ENCODE assay signal across 15 cellular contexts in genomic region chr18:63213936-63214671, GRCh38.
DNase-seq lines count a peak whose midpoint lies in the region; ATAC-seq and TF ChIP-seq lines count a peak whose summit lies in the region.
"Had no signal": no experiment of that assay in that cellular context is flagged by ENCODE, and none has a peak within 500 bp of the region (broad histone marks: within the 10 kb centered on the region; RNA-seq: fewer than 3 reads in every experiment).

No MANE protein-coding gene starts in this region.

- 63% methylated on average over 2 of the region's 8 CpGs; no CpG with 5 or more reads in 1 of the 2 experiments for WGBS in IMR-90 (ENCODE audit: extremely low coverage in 2 of 2, insufficient read length in 1 of 2), 2 experiments
- WGBS in aorta, 2 donors: 53 to 60% methylated on average over 8 of the region's 8 CpGs

- intact Hi-C loops in IMR-90 (cut with micrococcal nuclease): no loop called here
- intact Hi-C loops in activated T-helper 2 cell treated with anti-CD3 and anti-CD28 coated beads, Interferon-gamma antibody, Interleukin-2, Interleukin-4, amounts not matched to agents 10 μg/mL and 5 μg/mL and 100 μg/mL, durations not matched to agents 14 hours and 24 hours and 36 hours (cut with micrococcal nuclease): loop anchor here (1.0 to 5.0 kb wide), 5 partner anchors 53 to 367 kb away; no protein-coding TSS in a partner anchor
- intact Hi-C loops in aorta (cut with DNase I): no loop called here

- no peak overlapping the region for H3K18ac ChIP-seq in IMR-90 (ENCODE audit: low read depth, low read length)

- no peaks in the 10 kb centered on the region for H3K27me3 ChIP-seq in CD8-positive, alpha-beta memory T cell (ENCODE audit: insufficient read depth, low read length, poor library complexity, severe bottlenecking)
- H3K27me3 ChIP-seq in IMR-90 (ENCODE audit: control insufficient read depth, insufficient read depth, low read length) (peaks cover 4% of the 10 kb centered on the region), aorta (ENCODE audit: control insufficient read depth in 1 of 2, insufficient read depth in 2 of 2, low read length in 1 of 2) (no peaks in the 10 kb centered on the region)
- H3K27me3 ChIP-seq: right lobe of liver, stomach had no signal

- H3K36me3 Mint-ChIP-seq in CD8-positive, alpha-beta memory T cell: peaks cover 6 to 12% (median 12%) of the 10 kb centered on the region in 3 donors
- H3K36me3 Mint-ChIP-seq in activated T-helper 2 cell treated with anti-CD3 and anti-CD28 coated beads, Interferon-gamma antibody, Interleukin-2, Interleukin-4, amounts not matched to agents 10 μg/mL and 5 μg/mL and 100 μg/mL, durations not matched to agents 14 hours and 24 hours and 36 hours (ENCODE audit: low read depth): peaks cover 74% of the 10 kb centered on the region
- H3K36me3 Mint-ChIP-seq in naive thymus-derived CD8-positive, alpha-beta T cell: peaks cover 2 to 5% (median 5%) of the 10 kb centered on the region in 3 donors

- POLR2A ChIA-PET in CD8-positive, alpha-beta memory T cell (lab: Charles Lee): interaction anchor here (0.7 to 1.2 kb wide), 2 partner anchors 59 to 70 kb away, joined by 3 to 4 read pairs; no protein-coding TSS in a partner anchor
- POLR2A ChIA-PET in IMR-90 (lab: Charles Lee; ENCODE audit: unreplicated experiment): no interaction called here
- POLR2A ChIA-PET in naive thymus-derived CD8-positive, alpha-beta T cell (lab: Charles Lee): interaction anchor here (0.6 to 2.2 kb wide), 5 partner anchors 10 to 797 kb away, joined by 3 to 5 read pairs (median 3); no protein-coding TSS in a partner anchor

- dilution Hi-C loops in IMR-90 (cut with HindIII; ENCODE audit: low sequenced_read_pairs, unreplicated experiment): no loop called here

- no peak overlapping the region for H3K9ac ChIP-seq in IMR-90 (ENCODE audit: low read depth, low read length)

- H3K27me3 Mint-ChIP-seq in CD8-positive, alpha-beta memory T cell: no peaks in the 10 kb centered on the region
- no peaks in the 10 kb centered on the region for H3K27me3 Mint-ChIP-seq in activated T-helper 2 cell treated with anti-CD3 and anti-CD28 coated beads, Interferon-gamma antibody, Interleukin-2, Interleukin-4, amounts not matched to agents 10 μg/mL and 5 μg/mL and 100 μg/mL, durations not matched to agents 14 hours and 24 hours and 36 hours (ENCODE audit: low read depth)
- H3K27me3 Mint-ChIP-seq in naive thymus-derived CD8-positive, alpha-beta T cell: no peaks in the 10 kb centered on the region

- H3K14ac ChIP-seq in IMR-90 (replicated peaks; ENCODE audit: low read depth, low read length): peak overlapping the region; percentile 28; the same call in 1 of the 2 replicates

- peaks cover 83 to 97% (median 95%) of the 10 kb centered on the region in 3 donors for H3K4me1 Mint-ChIP-seq in CD8-positive, alpha-beta memory T cell
- H3K4me1 Mint-ChIP-seq in activated T-helper 2 cell treated with anti-CD3 and anti-CD28 coated beads, Interferon-gamma antibody, Interleukin-2, Interleukin-4, amounts not matched to agents 10 μg/mL and 5 μg/mL and 100 μg/mL, durations not matched to agents 14 hours and 24 hours and 36 hours (ENCODE audit: low read depth): peaks cover 84% of the 10 kb centered on the region
- H3K4me1 Mint-ChIP-seq in naive thymus-derived CD8-positive, alpha-beta T cell: peaks cover 51 to 95% (median 91%) of the 10 kb centered on the region in 4 donors

- peaks cover 95% of the 10 kb centered on the region for H3K4me1 ChIP-seq in CD8-positive, alpha-beta memory T cell (ENCODE audit: insufficient read depth, low read length)
- H3K4me1 ChIP-seq in IMR-90 (ENCODE audit: control insufficient read depth, insufficient read depth, low read length) (peaks cover 2% of the 10 kb centered on the region; the same call in 1 of the 2 replicates), aorta (ENCODE audit: control insufficient read depth in 1 of 2, insufficient read depth in 2 of 2, low read length in 2 of 2) (no peaks in the 10 kb centered on the region)
- H3K4me1 ChIP-seq: HAP-1, right lobe of liver had no signal

- H4K5ac ChIP-seq in IMR-90 (ENCODE audit: low read depth, low read length): no peak overlapping the region

- H2BK5ac ChIP-seq in IMR-90 (ENCODE audit: low read depth, low read length, poor library complexity, severe bottlenecking): no peak overlapping the region

- peak overlapping the region; percentile 64; the same call in 1 of the 2 replicates for H2BK20ac ChIP-seq in IMR-90 (ENCODE audit: low read depth, low read length)

- H4K8ac ChIP-seq in IMR-90 (ENCODE audit: low read depth in 2 of 2, low read length in 2 of 2): no peak overlapping the region

- CTCF ChIA-PET in CD8-positive, alpha-beta memory T cell (lab: Charles Lee): interaction anchor here (1.0 to 1.9 kb wide), 3 partner anchors 59 to 225 kb away, joined by 3 to 7 read pairs (median 6); no protein-coding TSS in a partner anchor
- CTCF ChIA-PET in IMR-90 (lab: Yijun Ruan, JAX): no interaction called here

- H2BK15ac ChIP-seq in IMR-90 (ENCODE audit: low read depth, low read length): no peak overlapping the region; the same call in 2 of the 3 replicates

- no peaks in the 10 kb centered on the region for H3K36me3 ChIP-seq in CD8-positive, alpha-beta memory T cell (ENCODE audit: insufficient read depth, low read length)
- H3K36me3 ChIP-seq in IMR-90 (ENCODE audit: control insufficient read depth, insufficient read depth, low read length): no peaks in the 10 kb centered on the region
- no peaks in the 10 kb centered on the region for H3K36me3 ChIP-seq in aorta (ENCODE audit: control insufficient read depth in 1 of 2, insufficient read depth in 2 of 2, low read length in 1 of 2)
- H3K36me3 ChIP-seq: HAP-1, right lobe of liver, stomach had no signal

- peak overlapping the region in 6 of 7 donors; percentile 7 to 79 (median 64) for H3K4me3 Mint-ChIP-seq in CD8-positive, alpha-beta memory T cell
- peak overlapping the region; percentile 38 for H3K4me3 Mint-ChIP-seq in activated T-helper 2 cell treated with anti-CD3 and anti-CD28 coated beads, Interferon-gamma antibody, Interleukin-2, Interleukin-4, amounts not matched to agents 10 μg/mL and 5 μg/mL and 100 μg/mL, durations not matched to agents 14 hours and 24 hours and 36 hours (ENCODE audit: low read depth)
- H3K4me3 Mint-ChIP-seq in naive thymus-derived CD8-positive, alpha-beta T cell: peak overlapping the region in 9 of 10 donors; percentile 16 to 86 (median 76)
- H3K4me3 Mint-ChIP-seq: neural crest cell had no signal

- no peak for TF ChIP-seq RAD21 in IMR-90 (IDR thresholded peaks at IDR 0.05; ENCODE audit: low read length)

- H3K4ac ChIP-seq in IMR-90 (ENCODE audit: low read depth, low read length): 0 out of 2 replicates have a peak overlapping the region, but pooled peaks have one; percentile 22

- no peak for DNase-seq in CD8-positive, alpha-beta memory T cell
- DNase-seq in IMR-90 (no peak), aorta (no peak), activated gamma-delta T cell treated with Interleukin-2 at 50 U/mL for 16 hours (no peak)
- no peak for DNase-seq in activated T-helper 2 cell treated with anti-CD3 and anti-CD28 coated beads, Interferon-gamma antibody, Interleukin-2, Interleukin-4, amounts not matched to agents 10 μg/mL and 5 μg/mL and 100 μg/mL, durations not matched to agents 14 hours and 24 hours and 36 hours (ENCODE audit: low spot score)
- DNase-seq in naive thymus-derived CD8-positive, alpha-beta T cell: no peak
- DNase-seq: left ventricle myocardium superior, NCI-H82, right lobe of liver, stomach, T1000 had no signal

- peak overlapping the region; percentile 66 to 97 (median 91) for H3K27ac Mint-ChIP-seq in CD8-positive, alpha-beta memory T cell
- H3K27ac Mint-ChIP-seq in activated T-helper 2 cell treated with anti-CD3 and anti-CD28 coated beads, Interferon-gamma antibody, Interleukin-2, Interleukin-4, amounts not matched to agents 10 μg/mL and 5 μg/mL and 100 μg/mL, durations not matched to agents 14 hours and 24 hours and 36 hours: peak overlapping the region; percentile 88
- H3K27ac Mint-ChIP-seq in naive thymus-derived CD8-positive, alpha-beta T cell: peak overlapping the region; percentile 89 to 98 (median 94)

- in situ Hi-C loops in IMR-90 (cut with MboI; ENCODE audit: low sequenced_read_pairs): no loop called here

- no peaks in the 10 kb centered on the region for H4K20me1 ChIP-seq in IMR-90 (ENCODE audit: insufficient read depth, low read length)

- H3K9me3 Mint-ChIP-seq in CD8-positive, alpha-beta memory T cell: peaks cover 0 to 4% (median 0%) of the 10 kb centered on the region in 5 donors
- H3K9me3 Mint-ChIP-seq in activated T-helper 2 cell treated with anti-CD3 and anti-CD28 coated beads, Interferon-gamma antibody, Interleukin-2, Interleukin-4, amounts not matched to agents 10 μg/mL and 5 μg/mL and 100 μg/mL, durations not matched to agents 14 hours and 24 hours and 36 hours: peaks cover 13% of the 10 kb centered on the region
- H3K9me3 Mint-ChIP-seq in naive thymus-derived CD8-positive, alpha-beta T cell: peaks cover 0 to 9% (median 2%) of the 10 kb centered on the region in 9 donors

- peaks cover 6% of the 10 kb centered on the region; the same call in 1 of the 2 replicates for H3K9me1 ChIP-seq in IMR-90 (ENCODE audit: insufficient read depth, low read length)

- no peak overlapping the region for H3K56ac ChIP-seq in IMR-90 (ENCODE audit: extremely low read depth, insufficient read depth, low read length)

- H3K4me2 ChIP-seq in IMR-90 (ENCODE audit: low read depth, low read length): no peak overlapping the region

- H2AK5ac ChIP-seq in IMR-90 (ENCODE audit: low read depth, low read length): 0 out of 2 replicates have a peak overlapping the region, but pooled peaks have one; percentile 9

- H3K27ac ChIP-seq in CD8-positive, alpha-beta memory T cell (ENCODE audit: low read depth, low read length): no peak overlapping the region
- H3K27ac ChIP-seq in IMR-90 (ENCODE audit: insufficient read depth, low read length) (no peak overlapping the region), aorta (ENCODE audit: low read depth in 1 of 2, low read length in 2 of 2) (no peak overlapping the region)
- H3K27ac ChIP-seq: right lobe of liver had no signal

- no peaks in the 10 kb centered on the region for H3K79me1 ChIP-seq in IMR-90 (ENCODE audit: low read depth in 1 of 2, low read length in 2 of 2)

- no peaks in the 10 kb centered on the region for H3K9me3 ChIP-seq in CD8-positive, alpha-beta memory T cell (ENCODE audit: low read length)
- H3K9me3 ChIP-seq in IMR-90 (ENCODE audit: control insufficient read depth, insufficient read depth, low read length): no peaks in the 10 kb centered on the region
- no peaks in the 10 kb centered on the region for H3K9me3 ChIP-seq in aorta (ENCODE audit: control insufficient read depth, low read length)
- H3K9me3 ChIP-seq: HAP-1, right lobe of liver, stomach had no signal

- no peak overlapping the region for H2AFZ ChIP-seq in IMR-90 (replicated peaks; ENCODE audit: low read length, poor library complexity)

- H2BK120ac ChIP-seq in IMR-90 (ENCODE audit: low read depth, low read length): peak overlapping the region; percentile 50

- H2AK9ac ChIP-seq in IMR-90 (replicated peaks; ENCODE audit: low read depth, low read length, poor library complexity): no peak overlapping the region

- H4K91ac ChIP-seq in IMR-90 (ENCODE audit: insufficient read depth, low read depth, low read length): no peak overlapping the region; the same call in 1 of the 2 replicates

- BruUV-seq in IMR-90 (replicated peaks; lab: Mats Ljungman, UMichigan): no TSS peak

- no peak for TF ChIP-seq POLR2A in IMR-90 (IDR thresholded peaks at IDR 0.05; ENCODE audit: low read depth, low read length)

- TF ChIP-seq CTCF in IMR-90 (conservative IDR thresholded peaks at IDR 0.05; ENCODE audit: low read depth, low read length): no peak

- no peak overlapping the region for H3K23ac ChIP-seq in IMR-90 (ENCODE audit: low read depth, low read length)

- ATAC-seq in IMR-90 (ENCODE audit: low read depth): no peak
- ATAC-seq in naive thymus-derived CD8-positive, alpha-beta T cell: no peak
- no peak for ATAC-seq in HG03565 (IDR thresholded peaks at IDR 0.05; ENCODE audit: unreplicated experiment)
- ATAC-seq in aorta (ENCODE audit: low FRiP score): no peak
- ATAC-seq in HG03469 (IDR thresholded peaks at IDR 0.05; ENCODE audit: unreplicated experiment): no peak
- ATAC-seq: left ventricle myocardium superior, right lobe of liver had no signal

- H3K4me3 ChIP-seq in CD8-positive, alpha-beta memory T cell (ENCODE audit: low read length): peak overlapping the region; percentile 2
- H3K4me3 ChIP-seq in IMR-90 (ENCODE audit: insufficient read depth, low read depth, low read length) (no peak overlapping the region), aorta (ENCODE audit: low read length in 2 of 2) (no peak overlapping the region)
- H3K4me3 ChIP-seq: HAP-1, right lobe of liver, stomach had no signal
